ENCODE assay signal across 8 cellular contexts in the genomic region with DNA sequence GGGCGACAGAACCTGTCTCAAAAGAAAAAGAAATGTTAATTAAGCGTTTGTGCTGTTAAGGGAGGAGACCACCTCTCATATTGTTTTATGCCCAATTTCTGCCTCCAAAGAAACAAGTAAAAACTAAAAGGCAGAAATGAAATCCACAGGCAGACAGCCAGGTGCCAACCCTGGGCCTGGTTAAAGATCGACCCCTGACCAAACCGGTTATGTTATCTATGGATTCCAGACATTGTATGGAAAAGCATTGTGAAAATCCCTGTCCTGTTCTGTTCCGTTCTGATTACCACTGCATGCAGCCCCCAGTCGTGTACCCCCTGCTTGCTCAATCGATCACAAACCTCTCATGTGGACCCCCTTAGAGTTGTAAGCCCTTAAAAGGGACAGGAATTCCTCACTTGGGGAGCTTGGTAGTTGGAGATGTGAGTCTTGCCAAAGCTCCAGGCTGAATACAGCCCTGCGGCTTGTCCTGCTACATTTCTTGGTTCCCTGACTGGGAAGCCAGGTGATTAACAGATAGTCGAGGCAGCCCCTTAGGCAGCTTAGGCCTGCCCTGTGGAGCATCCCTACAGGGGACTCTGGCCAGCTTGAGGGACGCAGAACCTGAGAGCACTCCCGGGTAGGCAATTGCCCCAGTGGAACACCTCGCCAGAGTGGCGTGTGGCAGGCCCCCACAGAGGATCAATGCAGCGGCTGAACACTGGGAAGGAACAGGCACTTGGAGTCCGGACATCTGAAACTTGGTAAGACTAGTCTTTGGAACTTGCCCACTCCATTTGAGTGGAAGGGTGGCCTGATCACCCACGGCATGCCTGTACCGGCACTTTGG. TPM values are rescaled to one million over a fixed set of nuclear protein-coding genes. Genes with fewer than 3 reads are reported as not detected.
DNase-seq lines count a peak whose midpoint lies in the region; ATAC-seq, FAIRE-seq and TF ChIP-seq lines count a peak whose summit lies in the region.

No MANE protein-coding gene starts in this region.

- no peak overlapping the region for H3K9ac ChIP-seq in keratinocyte (ENCODE audit: control insufficient read depth, extremely low read depth, insufficient read depth, low read length)

- no peak overlapping the region for H3K27ac ChIP-seq in keratinocyte (ENCODE audit: control insufficient read depth, insufficient read depth, low read length)

- FAIRE-seq in keratinocyte (lab: Jason Lieb, UNC), result no peak

- no peaks in the 10 kb centered on the region for H4K20me1 ChIP-seq in keratinocyte (ENCODE audit: control insufficient read depth, extremely low read depth, insufficient read depth, low read length)

- dilution Hi-C loops in keratinocyte (cut with MboI; ENCODE audit: extremely low pct_ligation_motif_present, low sequenced_read_pairs), result no loop called here

- H3K4me1 Mint-ChIP-seq in activated CD8-positive, alpha-beta T cell treated with anti-CD3 and anti-CD28 coated beads, Interleukin-2, amount 10 ng/mL, durations not matched to agents 7 days and 5 days (ENCODE audit: low read depth), result peaks cover 58% of the 10 kb centered on the region
- H3K4me1 Mint-ChIP-seq in stimulated activated naive CD8-positive, alpha-beta T cell treated with anti-CD3 and anti-CD28 coated beads, Interleukin-15, amount 100 ng/mL, for 72 hours, result peaks cover 68% of the 10 kb centered on the region

- H3K4me1 ChIP-seq in keratinocyte (ENCODE audit: control insufficient read depth, extremely low read depth, insufficient read depth, low read length), result peaks cover 8% of the 10 kb centered on the region

- H3K4me3 Mint-ChIP-seq in activated CD8-positive, alpha-beta T cell treated with anti-CD3 and anti-CD28 coated beads, Interleukin-2, amount 10 ng/mL, durations not matched to agents 7 days and 5 days, result peak overlapping the region; percentile 94
- peak overlapping the region; percentile 92 to 96 for H3K4me3 Mint-ChIP-seq in stimulated activated naive CD8-positive, alpha-beta T cell treated with anti-CD3 and anti-CD28 coated beads, Interleukin-15, amount 100 ng/mL, for 72 hours

- peak overlapping the region in 2 of 3 experiments; percentile 79 to 94 for H3K4me3 ChIP-seq in keratinocyte (ENCODE audit: control insufficient read depth in 2 of 3, extremely low read depth in 1 of 3, insufficient read depth in 2 of 3, low read depth in 1 of 3, low read length in 3 of 3)

- no peak for ATAC-seq in activated CD8-positive, alpha-beta T cell treated with anti-CD3 and anti-CD28 coated beads, Interleukin-2, amount 10 ng/mL, durations not matched to agents 7 days and 5 days
- ATAC-seq in stimulated activated naive CD8-positive, alpha-beta T cell treated with anti-CD3 and anti-CD28 coated beads, Interleukin-15, amount 100 ng/mL, for 72 hours, result no peak
- no peak for ATAC-seq in HG03520 (IDR thresholded peaks at IDR 0.05; ENCODE audit: unreplicated experiment)
- ATAC-seq in GM19467 (IDR thresholded peaks at IDR 0.05; ENCODE audit: unreplicated experiment), result no peak

- H3K36me3 ChIP-seq in keratinocyte (ENCODE audit: control insufficient read depth in 2 of 2, extremely low read depth in 1 of 2, insufficient read depth in 2 of 2, low read length in 2 of 2), result peaks cover 7 to 8% of the 10 kb centered on the region in 2 experiments

- DNase-seq in DMS53 (lab: John Stamatoyannopoulos, UW) (peak; percentile 30), DMS53 treated with DMSO at 0.1 percent for 48 hours (lab: John Stamatoyannopoulos, UW; ENCODE audit: unreplicated experiment) (no peak), keratinocyte (ENCODE audit: low read depth, low spot score) (no peak), GM20000 (ENCODE audit: low spot score) (no peak)
- DNase-seq in activated CD8-positive, alpha-beta T cell treated with anti-CD3 and anti-CD28 coated beads, Interleukin-2, amount 10 ng/mL, durations not matched to agents 7 days and 5 days, result no peak
- no peak for DNase-seq in stimulated activated naive CD8-positive, alpha-beta T cell treated with anti-CD3 and anti-CD28 coated beads, Interleukin-15, amount 100 ng/mL, for 72 hours

- peaks cover 37% of the 10 kb centered on the region for H3K79me2 ChIP-seq in keratinocyte (ENCODE audit: control insufficient read depth, insufficient read depth, low read length)

- POLR2A ChIA-PET in activated CD8-positive, alpha-beta T cell treated with anti-CD3 and anti-CD28 coated beads, Interleukin-2, amount 10 ng/mL, durations not matched to agents 7 days and 5 days (lab: Charles Lee), result interaction anchor here (0.6 to 1.2 kb wide), 5 partner anchors 68 to 463 kb away, joined by 3 to 4 read pairs (median 3); a partner anchor contains a TSS

- H3K4me2 ChIP-seq in keratinocyte (ENCODE audit: control insufficient read depth, extremely low read depth, insufficient read depth, low read depth, low read length), result peak overlapping the region; percentile 1

- TF ChIP-seq CTCF in keratinocyte (optimal IDR thresholded peaks at IDR 0.05 in 1 of 3, IDR thresholded peaks at IDR 0.05 in 1 of 3, conservative IDR thresholded peaks at IDR 0.05 in 1 of 3; ENCODE audit: extremely low read depth in 1 of 3, insufficient read depth in 2 of 3, low read length in 3 of 3) (no peak), GM20000 (IDR thresholded peaks at IDR 0.05; ENCODE audit: extremely low read depth, missing control alignments) (no peak)

- peaks cover 32% of the 10 kb centered on the region for H3K36me3 Mint-ChIP-seq in activated CD8-positive, alpha-beta T cell treated with anti-CD3 and anti-CD28 coated beads, Interleukin-2, amount 10 ng/mL, durations not matched to agents 7 days and 5 days (ENCODE audit: low read depth)

- no peaks in the 10 kb centered on the region for H3K9me3 ChIP-seq in keratinocyte (ENCODE audit: control insufficient read depth, low read depth, low read length)

- CTCF ChIA-PET in activated CD8-positive, alpha-beta T cell treated with anti-CD3 and anti-CD28 coated beads, Interleukin-2, amount 10 ng/mL, durations not matched to agents 7 days and 5 days (lab: Charles Lee), result no interaction called here

- H2AFZ ChIP-seq in keratinocyte (ENCODE audit: control insufficient read depth, low read length), result peak overlapping the region; percentile 52

- H3K27me3 ChIP-seq in keratinocyte (ENCODE audit: control insufficient read depth, extremely low read depth, insufficient read depth, low read length), result no peaks in the 10 kb centered on the region

- peak overlapping the region; percentile 90 for H3K27ac Mint-ChIP-seq in activated CD8-positive, alpha-beta T cell treated with anti-CD3 and anti-CD28 coated beads, Interleukin-2, amount 10 ng/mL, durations not matched to agents 7 days and 5 days
- H3K27ac Mint-ChIP-seq in stimulated activated naive CD8-positive, alpha-beta T cell treated with anti-CD3 and anti-CD28 coated beads, Interleukin-15, amount 100 ng/mL, for 72 hours, result peak overlapping the region in 1 of 2 donors; percentile 15

- H3K9me3 Mint-ChIP-seq in activated CD8-positive, alpha-beta T cell treated with anti-CD3 and anti-CD28 coated beads, Interleukin-2, amount 10 ng/mL, durations not matched to agents 7 days and 5 days (ENCODE audit: insufficient read depth), result no peaks in the 10 kb centered on the region
- H3K9me3 Mint-ChIP-seq in stimulated activated naive CD8-positive, alpha-beta T cell treated with anti-CD3 and anti-CD28 coated beads, Interleukin-15, amount 100 ng/mL, for 72 hours, result no peaks in the 10 kb centered on the region

- H3K27me3 Mint-ChIP-seq in activated CD8-positive, alpha-beta T cell treated with anti-CD3 and anti-CD28 coated beads, Interleukin-2, amount 10 ng/mL, durations not matched to agents 7 days and 5 days (ENCODE audit: low read depth), result no peaks in the 10 kb centered on the region
- H3K27me3 Mint-ChIP-seq in stimulated activated naive CD8-positive, alpha-beta T cell treated with anti-CD3 and anti-CD28 coated beads, Interleukin-15, amount 100 ng/mL, for 72 hours, result no peaks in the 10 kb centered on the region

- H3K9me1 ChIP-seq in keratinocyte (ENCODE audit: control insufficient read depth, extremely low read depth, insufficient read depth, low read length), result no peaks in the 10 kb centered on the region

RNA-seq across cellular contexts. Expression of a gene that starts 0.7 kb away (rescaled TPM):
- 1 to 10 TPM; 7.1 to 9.7 TPM for total RNA-seq in activated CD8-positive, alpha-beta T cell treated with anti-CD3 and anti-CD28 coated beads, Interleukin-2, amount 10 ng/mL, durations not matched to agents 7 days and 5 days
- polyA plus RNA-seq in keratinocyte, result 4.4 to 8.9 TPM (median 8.0 TPM) in 3 replicates
- polyA plus RNA-seq in keratinocyte (2011; ENCODE audit: low read depth), result 5.0 TPM
- polyA plus RNA-seq in keratinocyte (2011; cell fraction: cytosol; rRNA removed), result 3.6 and 6.0 TPM in 2 replicates
- polyA plus RNA-seq in keratinocyte (2011; cell fraction: nucleus; rRNA removed), result 16.0 and 16.8 TPM in 2 replicates
- polyA plus RNA-seq in keratinocyte (2012; ENCODE audit: low replicate concordance), result 4.6 and 5.0 TPM in 2 replicates
- 5.8 to 21.2 TPM (median 13.6 TPM) in 3 replicates for polyA minus RNA-seq in keratinocyte
- 4.8 TPM for polyA minus RNA-seq in keratinocyte (2011; cell fraction: cytosol; rRNA and poly(A)+ RNA removed)
- 8.4 and 13.1 TPM in 2 replicates for polyA minus RNA-seq in keratinocyte (2011; cell fraction: nucleus; rRNA and poly(A)+ RNA removed)

RNA-seq across cellular contexts. Expression of a gene that starts 14.6 kb away (rescaled TPM):
- 10 to 100 TPM; 18.7 to 22.2 TPM for total RNA-seq in activated CD8-positive, alpha-beta T cell treated with anti-CD3 and anti-CD28 coated beads, Interleukin-2, amount 10 ng/mL, durations not matched to agents 7 days and 5 days
- polyA plus RNA-seq in keratinocyte, result 8.5 to 12.8 TPM (median 11.8 TPM) in 3 replicates
- polyA plus RNA-seq in keratinocyte (2011; ENCODE audit: low read depth), result 3.1 TPM
- polyA plus RNA-seq in keratinocyte (2011; cell fraction: cytosol; rRNA removed), result 4.1 and 6.1 TPM in 2 replicates
- 22.5 and 26.9 TPM in 2 replicates for polyA plus RNA-seq in keratinocyte (2011; cell fraction: nucleus; rRNA removed)
- 7.0 and 10.7 TPM in 2 replicates for polyA plus RNA-seq in keratinocyte (2012; ENCODE audit: low replicate concordance)
- 13.4 to 37.8 TPM (median 19.2 TPM) in 3 replicates for polyA minus RNA-seq in keratinocyte
- 15.0 TPM for polyA minus RNA-seq in keratinocyte (2011; cell fraction: cytosol; rRNA and poly(A)+ RNA removed)
- 14.7 and 34.1 TPM in 2 replicates for polyA minus RNA-seq in keratinocyte (2011; cell fraction: nucleus; rRNA and poly(A)+ RNA removed)

RNA-seq across cellular contexts. Expression of a gene that starts 34.2 kb away (rescaled TPM):
- 10 to 100 TPM; 32.0 to 34.6 TPM for total RNA-seq in activated CD8-positive, alpha-beta T cell treated with anti-CD3 and anti-CD28 coated beads, Interleukin-2, amount 10 ng/mL, durations not matched to agents 7 days and 5 days
- polyA plus RNA-seq in keratinocyte, result 8.2 to 14.4 TPM (median 14.0 TPM) in 3 replicates
- polyA plus RNA-seq in keratinocyte (2011; ENCODE audit: low read depth), result 2.9 TPM
- polyA plus RNA-seq in keratinocyte (2011; cell fraction: cytosol; rRNA removed), result 4.7 and 8.2 TPM in 2 replicates
- 40.8 and 42.7 TPM in 2 replicates for polyA plus RNA-seq in keratinocyte (2011; cell fraction: nucleus; rRNA removed)
- polyA plus RNA-seq in keratinocyte (2012; ENCODE audit: low replicate concordance), result 6.5 and 9.4 TPM in 2 replicates
- 18.6 to 28.5 TPM (median 18.9 TPM) in 3 replicates for polyA minus RNA-seq in keratinocyte
- 33.2 TPM for polyA minus RNA-seq in keratinocyte (2011; cell fraction: cytosol; rRNA and poly(A)+ RNA removed)
- polyA minus RNA-seq in keratinocyte (2011; cell fraction: nucleus; rRNA and poly(A)+ RNA removed), result 16.9 and 28.7 TPM in 2 replicates

RNA-seq across cellular contexts. Expression of a gene that starts 46.0 kb away (rescaled TPM):
- total RNA-seq in activated CD8-positive, alpha-beta T cell treated with anti-CD3 and anti-CD28 coated beads, Interleukin-2, amount 10 ng/mL, durations not matched to agents 7 days and 5 days, result 10 to 100 TPM; 21.3 to 25.3 TPM
- polyA plus RNA-seq in keratinocyte, result 6.6 to 9.6 TPM (median 7.2 TPM) in 3 replicates
- polyA plus RNA-seq in keratinocyte (2011; ENCODE audit: low read depth), result 13.1 TPM
- 5.0 and 8.6 TPM in 2 replicates for polyA plus RNA-seq in keratinocyte (2011; cell fraction: cytosol; rRNA removed)
- polyA plus RNA-seq in keratinocyte (2011; cell fraction: nucleus; rRNA removed), result 8.1 and 8.9 TPM in 2 replicates
- polyA plus RNA-seq in keratinocyte (2012; ENCODE audit: low replicate concordance), result 4.8 and 5.9 TPM in 2 replicates
- 5.6 to 15.1 TPM (median 6.8 TPM) in 3 replicates for polyA minus RNA-seq in keratinocyte
- polyA minus RNA-seq in keratinocyte (2011; cell fraction: cytosol; rRNA and poly(A)+ RNA removed), result 11.1 TPM
- polyA minus RNA-seq in keratinocyte (2011; cell fraction: nucleus; rRNA and poly(A)+ RNA removed), result 9.4 and 14.0 TPM in 2 replicates
